Comparison of ENCODE assay signal across 22 cellular contexts in genomic region chr18:11891737-11892136, GRCh38. TPM values are rescaled to one million over a fixed set of nuclear protein-coding genes. Genes with fewer than 3 reads are reported as not detected.
DNase-seq lines count a peak whose midpoint lies in the region; ATAC-seq and TF ChIP-seq lines count a peak whose summit lies in the region.
"Had no signal": no experiment of that assay in that cellular context is flagged by ENCODE, and none has a peak within 500 bp of the region (broad histone marks: within the 10 kb centered on the region; RNA-seq: fewer than 3 reads in every experiment).

No MANE protein-coding gene starts in this region.

- no peak overlapping the region for H3K4me2 ChIP-seq in mesendoderm (ENCODE audit: low read length)
- H3K4me2 ChIP-seq in trophoblast cell (ENCODE audit: low read length) = no peak overlapping the region
- no peak overlapping the region for H3K4me2 ChIP-seq in H9 (ENCODE audit: insufficient read depth, insufficient read length, low read length)
- H3K4me2 ChIP-seq: A549 had no signal

- no peak overlapping the region for H2BK12ac ChIP-seq in trophoblast cell (ENCODE audit: low read length)
- H2BK12ac ChIP-seq in H9 (ENCODE audit: insufficient read length, low read depth, low read length) = no peak overlapping the region

- H3K4me3 ChIP-seq in mesendoderm (ENCODE audit: low read length) (no peak overlapping the region), trophoblast cell (ENCODE audit: low read depth, low read length) (no peak overlapping the region)
- H3K4me3 ChIP-seq: A549, GM23248 had no signal

- peak overlapping the region; percentile 55 for H3K27ac Mint-ChIP-seq in activated naive CD4-positive, alpha-beta T cell treated with anti-CD3 and anti-CD28 coated beads, Interleukin-2, amount 10 ng/mL, durations not matched to agents 7 days and 5 days
- no peak overlapping the region for H3K27ac Mint-ChIP-seq in H9

- no peak for ATAC-seq in GM18867 (IDR thresholded peaks at IDR 0.05; ENCODE audit: unreplicated experiment)
- ATAC-seq: A549, HCT116 had no signal

- H3K9ac ChIP-seq in mesendoderm (ENCODE audit: low read length) (no peak overlapping the region), trophoblast cell (ENCODE audit: low read length) (no peak overlapping the region), H9 (ENCODE audit: extremely low read depth, insufficient read length, low read length) (no peak overlapping the region)
- H3K9ac ChIP-seq: GM23248 had no signal

- no peak overlapping the region for H2BK20ac ChIP-seq in H9 (ENCODE audit: low read depth, low read length, poor library complexity, severe bottlenecking)

- H3K56ac ChIP-seq in mesendoderm (ENCODE audit: low read length) (no peak overlapping the region), H9 (ENCODE audit: insufficient read length, low read depth, low read length) (no peak overlapping the region)

- H3K14ac ChIP-seq in trophoblast cell (ENCODE audit: low read length) (no peak overlapping the region), H9 (ENCODE audit: insufficient read depth, low read length) (no peak overlapping the region)

- H3K27ac ChIP-seq in mesendoderm (ENCODE audit: low read depth, low read length) (peak overlapping the region; percentile 28), trophoblast cell (ENCODE audit: low read depth, low read length) (no peak overlapping the region), H9 (ENCODE audit: insufficient read length, low read depth, low read length) (no peak overlapping the region)
- H3K27ac ChIP-seq: A549, GM23248 had no signal

- H3K4me3 Mint-ChIP-seq in activated naive CD4-positive, alpha-beta T cell treated with anti-CD3 and anti-CD28 coated beads, Interleukin-2, amount 10 ng/mL, durations not matched to agents 7 days and 5 days = no peak overlapping the region
- no peak overlapping the region for H3K4me3 Mint-ChIP-seq in H9
- H3K4me3 Mint-ChIP-seq: CD4-positive, alpha-beta memory T cell had no signal

- H3K27me3 ChIP-seq in mesendoderm (ENCODE audit: insufficient read depth, low read length, poor library complexity) (no peaks in the 10 kb centered on the region), trophoblast cell (ENCODE audit: insufficient read depth, low read length) (no peaks in the 10 kb centered on the region), H9 (ENCODE audit: insufficient read depth, low read length) (no peaks in the 10 kb centered on the region)
- H3K27me3 ChIP-seq: BE2C had no signal

- no peaks in the 10 kb centered on the region for H3K4me1 Mint-ChIP-seq in activated naive CD4-positive, alpha-beta T cell treated with anti-CD3 and anti-CD28 coated beads, Interleukin-2, amount 10 ng/mL, durations not matched to agents 7 days and 5 days
- H3K4me1 Mint-ChIP-seq in H9 = peaks cover 0 to 4% of the 10 kb centered on the region in 2 experiments; a peak in 2 of 4 replicates

- H3K79me1 ChIP-seq in mesendoderm (ENCODE audit: low read length) = no peaks in the 10 kb centered on the region
- H3K79me1 ChIP-seq in trophoblast cell (ENCODE audit: low read length) = no peaks in the 10 kb centered on the region
- H3K79me1 ChIP-seq in H9 (ENCODE audit: insufficient read depth, low read depth, low read length, poor library complexity, severe bottlenecking) = no peaks in the 10 kb centered on the region

- no peak for TF ChIP-seq CTCF in H9 (conservative IDR thresholded peaks at IDR 0.05)

- WGBS in mesendoderm (ENCODE audit: extremely low coverage, insufficient coverage, low lambda C conversion rate) = no CpG with 5 or more reads among the region's 9 CpGs
- WGBS in trophoblast cell (ENCODE audit: extremely low coverage, insufficient coverage, insufficient read length) = no CpG with 5 or more reads among the region's 9 CpGs
- WGBS in H9 (ENCODE audit: extremely low coverage, insufficient read length, low lambda C conversion rate) = no CpG with 5 or more reads among the region's 9 CpGs

- no peak overlapping the region for H3K4ac ChIP-seq in mesendoderm (ENCODE audit: low read depth, low read length)
- no peak overlapping the region for H3K4ac ChIP-seq in trophoblast cell (ENCODE audit: low read depth, low read length)
- H3K4ac ChIP-seq in H9 (ENCODE audit: low read depth, low read length) = no peak overlapping the region

- H2AK5ac ChIP-seq in mesendoderm (ENCODE audit: low read length) (no peak overlapping the region), trophoblast cell (ENCODE audit: low read length) (no peak overlapping the region), H9 (ENCODE audit: insufficient read length, low read length) (no peak overlapping the region)

- H3T11ph ChIP-seq in H9 (ENCODE audit: low read length) = no peak overlapping the region

- H3K23me2 ChIP-seq in H9 (ENCODE audit: insufficient read length, low read depth, low read length, poor library complexity, severe bottlenecking) = no peaks in the 10 kb centered on the region

- H2AFZ ChIP-seq in trophoblast cell (ENCODE audit: insufficient read depth, low read length, poor library complexity) (no peak overlapping the region), H9 (ENCODE audit: low read length) (no peak overlapping the region)
- H2AFZ ChIP-seq: GM23248 had no signal

- DNase-seq in activated naive CD4-positive, alpha-beta T cell treated with anti-CD3 and anti-CD28 coated beads, Interleukin-2, amount 10 ng/mL, durations not matched to agents 7 days and 5 days = no peak
- DNase-seq in activated naive CD4-positive, alpha-beta T cell treated with anti-CD3 and anti-CD28 coated beads, Interleukin-2, amount 50 U/mL, for 16 hours = no peak
- no peak for DNase-seq in mesendoderm
- DNase-seq in trophoblast cell = peak; percentile 48 to 86
- DNase-seq in H9 = no peak
- DNase-seq in occipital lobe (lab: John Stamatoyannopoulos, UW) = no peak
- DNase-seq: 8988T; ACHN; AML-193; BE2C; C1 segment of cervical spinal cord; Calu3; CD4-positive, alpha-beta memory T cell; COR-L47; DMS53; DMS79 treated with DMSO at 0.1 percent for 48 hours; GF-D8; GM23248; H7 had no signal

- H4K20me1 ChIP-seq in H9 (ENCODE audit: control insufficient read depth, insufficient read depth, insufficient read length) = no peaks in the 10 kb centered on the region

- H4K91ac ChIP-seq in trophoblast cell (ENCODE audit: low read depth, low read length) = no peak overlapping the region
- no peak overlapping the region for H4K91ac ChIP-seq in H9 (ENCODE audit: insufficient read length, low read depth, low read length)

- peaks cover 29% of the 10 kb centered on the region for H3K36me3 Mint-ChIP-seq in activated naive CD4-positive, alpha-beta T cell treated with anti-CD3 and anti-CD28 coated beads, Interleukin-2, amount 10 ng/mL, durations not matched to agents 7 days and 5 days
- H3K36me3 Mint-ChIP-seq in H9 (ENCODE audit: insufficient read depth in 1 of 3, low read depth in 3 of 3) = peaks cover 0 to 35% (median 3%) of the 10 kb centered on the region in 3 experiments; a peak in 4 of 7 replicates

- H4K5ac ChIP-seq in mesendoderm (ENCODE audit: low read length) (no peak overlapping the region), H9 (ENCODE audit: insufficient read length, low read depth, low read length) (no peak overlapping the region)

- no peak overlapping the region for H2BK15ac ChIP-seq in mesendoderm (replicated peaks; ENCODE audit: low read depth)
- H2BK15ac ChIP-seq in H9 (ENCODE audit: low read depth, low read length) = no peak overlapping the region

- H3K23ac ChIP-seq in mesendoderm (ENCODE audit: low read length) (no peak overlapping the region), trophoblast cell (ENCODE audit: low read length) (no peak overlapping the region), H9 (ENCODE audit: insufficient read length, low read depth, low read length) (no peak overlapping the region)

- H3K9me3 ChIP-seq in trophoblast cell (ENCODE audit: insufficient read depth, low read depth, low read length) (no peaks in the 10 kb centered on the region), H9 (ENCODE audit: control insufficient read depth, low read depth, low read length) (no peaks in the 10 kb centered on the region)
- H3K9me3 ChIP-seq: A549, BE2C had no signal

- H4K12ac ChIP-seq in trophoblast cell (ENCODE audit: low read depth, low read length) = no peak overlapping the region

- no peaks in the 10 kb centered on the region for H3K79me2 ChIP-seq in mesendoderm (ENCODE audit: control insufficient read depth, insufficient read depth, low read length)
- no peaks in the 10 kb centered on the region for H3K79me2 ChIP-seq in trophoblast cell (ENCODE audit: control insufficient read depth, insufficient read depth, low read length, poor library complexity)
- H3K79me2 ChIP-seq in H9 (ENCODE audit: insufficient read depth, low read length) = no peaks in the 10 kb centered on the region

- no peak overlapping the region for H2BK5ac ChIP-seq in mesendoderm (ENCODE audit: low read length)
- H2BK5ac ChIP-seq in trophoblast cell (ENCODE audit: low read depth, low read length, poor library complexity) = no peak overlapping the region
- no peak overlapping the region for H2BK5ac ChIP-seq in H9 (ENCODE audit: insufficient read length, low read length)

- H4K8ac ChIP-seq in mesendoderm (ENCODE audit: low read depth, low read length) = no peak overlapping the region
- H4K8ac ChIP-seq in trophoblast cell (ENCODE audit: low read depth, low read length) = no peak overlapping the region
- no peak overlapping the region for H4K8ac ChIP-seq in H9 (replicated peaks; ENCODE audit: insufficient read length, low read depth, low read length)

- H3K9me3 Mint-ChIP-seq in activated naive CD4-positive, alpha-beta T cell treated with anti-CD3 and anti-CD28 coated beads, Interleukin-2, amount 10 ng/mL, durations not matched to agents 7 days and 5 days = no peaks in the 10 kb centered on the region
- no peaks in the 10 kb centered on the region for H3K9me3 Mint-ChIP-seq in H9

- H2BK120ac ChIP-seq in mesendoderm (ENCODE audit: low read depth, low read length) (no peak overlapping the region), trophoblast cell (ENCODE audit: insufficient read depth, low read length, poor library complexity) (no peak overlapping the region), H9 (ENCODE audit: low read depth, low read length, poor library complexity, severe bottlenecking) (no peak overlapping the region)

- H3K36me3 ChIP-seq in mesendoderm (ENCODE audit: control insufficient read depth, insufficient read depth, low read length) (no peaks in the 10 kb centered on the region), trophoblast cell (ENCODE audit: control insufficient read depth in 1 of 2, insufficient read depth in 2 of 2, low read length in 2 of 2) (peaks cover 7 to 8% of the 10 kb centered on the region in 2 experiments)
- H3K36me3 ChIP-seq: BE2C had no signal

- CTCF ChIA-PET in activated naive CD4-positive, alpha-beta T cell treated with anti-CD3 and anti-CD28 coated beads, Interleukin-2, amount 10 ng/mL, durations not matched to agents 7 days and 5 days (lab: Charles Lee) = interaction anchor here (0.7 kb wide), 1 partner anchor 9 kb away, joined by 3 read pairs; no protein-coding TSS in a partner anchor

- H3K4me1 ChIP-seq in mesendoderm (ENCODE audit: control insufficient read depth, low read depth, low read length) (no peaks in the 10 kb centered on the region), trophoblast cell (ENCODE audit: control insufficient read depth in 1 of 2, insufficient read depth in 2 of 2, low read length in 2 of 2) (peaks cover 3 to 6% of the 10 kb centered on the region in 2 experiments), H9 (ENCODE audit: insufficient read depth, low read length) (no peaks in the 10 kb centered on the region)
- H3K4me1 ChIP-seq: BE2C had no signal

- H3K27me3 Mint-ChIP-seq in activated naive CD4-positive, alpha-beta T cell treated with anti-CD3 and anti-CD28 coated beads, Interleukin-2, amount 10 ng/mL, durations not matched to agents 7 days and 5 days = no peaks in the 10 kb centered on the region
- H3K27me3 Mint-ChIP-seq in H9 (ENCODE audit: low read depth) = no peaks in the 10 kb centered on the region
- H3K27me3 Mint-ChIP-seq: CD4-positive, alpha-beta memory T cell had no signal

- H3K18ac ChIP-seq in mesendoderm (ENCODE audit: low read length) (no peak overlapping the region), trophoblast cell (ENCODE audit: low read length) (no peak overlapping the region), H9 (ENCODE audit: insufficient read length, low read depth, low read length) (no peak overlapping the region)

RNA-seq across cellular contexts. Expression of gene MPPE1, which starts 16.4 kb away (rescaled TPM):
- polyA plus RNA-seq in mesendoderm (2013, experiment 1 of 2) = 6.4 TPM
- 5.0 TPM for polyA plus RNA-seq in mesendoderm (2013, experiment 2 of 2)
- 8.7 and 9.5 TPM in 2 replicates for polyA plus RNA-seq in trophoblast cell (2013)
- total RNA-seq in H9 (2021) (12.7 and 13.2 TPM in 2 replicates), occipital lobe (17.6 TPM)

RNA-seq across cellular contexts. Expression of gene CHMP1B, which starts 40.5 kb away (rescaled TPM):
- 35.3 TPM for polyA plus RNA-seq in mesendoderm (2013, experiment 1 of 2)
- 36.3 TPM for polyA plus RNA-seq in mesendoderm (2013, experiment 2 of 2)
- 34.8 and 35.1 TPM in 2 replicates for polyA plus RNA-seq in trophoblast cell (2013)
- total RNA-seq in H9 (2021) (38.7 and 39.2 TPM in 2 replicates), occipital lobe (68.8 TPM)

Comparison
In these comparisons a context has a peak if more than half of its experiments do, and no peak if none do; other contexts are left out.
1. DNase-seq: peak in trophoblast cell (2 of 2); none in activated naive CD4-positive, alpha-beta T cell treated with anti-CD3 and anti-CD28 coated beads, Interleukin-2, amount 10 ng/mL, durations not matched to agents 7 days and 5 days (single experiment), activated naive CD4-positive, alpha-beta T cell treated with anti-CD3 and anti-CD28 coated beads, Interleukin-2, amount 50 U/mL, for 16 hours (single experiment), mesendoderm (single experiment), H9 (single experiment) and occipital lobe (single experiment).